Comparison of ENCODE assay signal across 3 cellular contexts in genomic region chr6:72457738-72458137, GRCh38.
TF ChIP-seq lines count a peak whose summit lies in the region.

No MANE protein-coding gene starts in this region.

TF ChIP-seq in HepG2, 621 proteins besides CTCF, POLR2A, EP300 and RAD21:
- no peak for TF ChIP-seq CEBPB (IDR thresholded peaks at IDR 0.05; ENCODE audit: borderline replicate concordance, low read depth, low read length)
- peak; percentile 49 for TF ChIP-seq MAFF (IDR thresholded peaks at IDR 0.05; ENCODE audit: low read depth, low read length)
- no peak for TF ChIP-seq ZFX (CRISPR knock-in tag; IDR thresholded peaks at IDR 0.05; ENCODE audit: low read depth)
- TF ChIP-seq FOXP4 (CRISPR knock-in tag; IDR thresholded peaks at IDR 0.05), result no peak
- TF ChIP-seq ZNF644 (CRISPR knock-in tag; IDR thresholded peaks at IDR 0.05; ENCODE audit: low read depth), result no peak
- TF ChIP-seq MAFK (conservative IDR thresholded peaks at IDR 0.05 in 1 of 2, IDR thresholded peaks at IDR 0.05 in 1 of 2; ENCODE audit: low read length in 2 of 2), result peak; percentile 52 to 55; a peak in 3 of 4 replicates
- no peak for TF ChIP-seq ZMYM2 (CRISPR knock-in tag; IDR thresholded peaks at IDR 0.05)
- TF ChIP-seq E2F1 (CRISPR knock-in tag; IDR thresholded peaks at IDR 0.05), result no peak
- TF ChIP-seq PBX2 (CRISPR knock-in tag; IDR thresholded peaks at IDR 0.05), result no peak
- TF ChIP-seq ZC3H4 (CRISPR knock-in tag; IDR thresholded peaks at IDR 0.05; ENCODE audit: borderline replicate concordance), result no peak

TF ChIP-seq in IMR-90, 13 proteins besides CTCF, POLR2A, EP300 and RAD21:
- TF ChIP-seq BHLHE40 (IDR thresholded peaks at IDR 0.05; ENCODE audit: low read depth, low read length) (no peak), SMC3 (IDR thresholded peaks at IDR 0.05; ENCODE audit: low read depth, low read length) (no peak), MAFK (IDR thresholded peaks at IDR 0.05; ENCODE audit: low read depth, low read length) (peak; percentile 42)

TF ChIP-seq in K562, 482 proteins besides CTCF, POLR2A, EP300 and RAD21:
- TF ChIP-seq ZNF316 (IDR thresholded peaks at IDR 0.05) (peak; percentile 83), CBFA2T2 (conservative IDR thresholded peaks at IDR 0.05) (no peak), ZNF324 (CRISPR knock-in tag; IDR thresholded peaks at IDR 0.05) (no peak), ZNF224 (CRISPR knock-in tag; IDR thresholded peaks at IDR 0.05) (no peak), MAFF (IDR thresholded peaks at IDR 0.05; ENCODE audit: low read length) (peak; percentile 37; the same call in 1 of the 2 replicates), MAFG (tag; conservative IDR thresholded peaks at IDR 0.05) (peak; percentile 33; the same call in 1 of the 2 replicates), ZNF24 (IDR thresholded peaks at IDR 0.05) (no peak), C11orf30 (IDR thresholded peaks at IDR 0.05; ENCODE audit: low read depth) (peak; percentile 53; the same call in 1 of the 2 replicates)
TF ChIP-seq in K562: peak in this region for 4.
